22 cellular contexts compared by ENCODE assay signal in the genomic region with DNA sequence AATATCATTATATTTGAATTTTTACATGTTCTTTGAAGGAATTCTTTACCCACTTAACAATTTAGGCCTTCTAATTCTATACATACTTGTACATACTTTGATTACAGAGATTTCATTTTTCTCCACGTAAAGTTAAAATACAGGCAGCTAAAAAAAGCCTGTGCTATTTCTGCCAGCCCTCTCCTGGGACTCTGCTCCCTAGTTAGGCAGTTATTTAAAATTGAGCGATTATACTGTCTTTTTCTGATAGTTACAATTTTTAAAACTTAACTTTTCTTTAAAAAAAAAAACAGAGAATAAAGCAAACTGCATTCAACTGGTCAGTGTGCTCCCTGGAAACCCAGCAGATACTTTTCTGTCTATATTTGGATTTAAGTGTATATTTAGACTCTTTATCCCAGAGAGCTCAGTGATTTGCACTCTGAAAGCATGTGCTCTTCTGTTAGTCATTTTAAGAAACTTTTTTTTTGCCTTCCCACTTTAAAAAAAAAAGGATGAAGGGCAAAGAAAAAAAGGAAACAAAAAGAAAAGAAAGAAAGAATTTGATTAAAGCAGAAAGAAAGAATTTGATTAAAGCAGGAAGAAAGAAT. TPM values are rescaled to one million over a fixed set of nuclear protein-coding genes. Genes with fewer than 3 reads are reported as not detected.
DNase-seq lines count a peak whose midpoint lies in the region; ATAC-seq and TF ChIP-seq lines count a peak whose summit lies in the region.
"Had no signal": no experiment of that assay in that cellular context is flagged by ENCODE, and none has a peak within 500 bp of the region (broad histone marks: within the 10 kb centered on the region; RNA-seq: fewer than 3 reads in every experiment).

No MANE protein-coding gene starts in this region.

- H3K9ac ChIP-seq in GM23248: peak overlapping the region; percentile 34
- no peak overlapping the region for H3K9ac ChIP-seq in OCI-LY3 (ENCODE audit: low read length)
- H3K9ac ChIP-seq in neural progenitor cell: no peak overlapping the region

- no peak overlapping the region for H3K4me3 Mint-ChIP-seq in neural progenitor cell
- H3K4me3 Mint-ChIP-seq: activated CD4-positive, alpha-beta T cell treated with anti-CD3 and anti-CD28 coated beads, Interleukin-2, amount 10 ng/mL, durations not matched to agents 7 days and 5 days; activated naive CD8-positive, alpha-beta T cell treated with anti-CD3 and anti-CD28 coated beads, Interleukin-2, amount 50 U/mL, for 24 hours; naive thymus-derived CD4-positive, alpha-beta T cell had no signal

- H3K4me3 ChIP-seq in GM23248 (peak overlapping the region; percentile 32; the same call in 1 of the 2 replicates), OCI-LY3 (ENCODE audit: low read length) (no peak overlapping the region), coronary artery (no peak overlapping the region), neural progenitor cell (no peak overlapping the region)
- H3K4me3 ChIP-seq: gastrocnemius medialis, ovary, sigmoid colon, tibial nerve had no signal

- TF ChIP-seq CTCF in OCI-LY3 (IDR thresholded peaks at IDR 0.05; ENCODE audit: low read depth, low read length) (no peak), coronary artery (IDR thresholded peaks at IDR 0.05) (no peak), neural progenitor cell (IDR thresholded peaks at IDR 0.05) (no peak)

- no peaks in the 10 kb centered on the region for H3K36me3 ChIP-seq in GM23248 (ENCODE audit: low read depth)
- H3K36me3 ChIP-seq in OCI-LY3 (replicated peaks; ENCODE audit: low read depth, low read length): no peaks in the 10 kb centered on the region
- H3K36me3 ChIP-seq in neural progenitor cell: no peaks in the 10 kb centered on the region
- H3K36me3 ChIP-seq: gastrocnemius medialis, ovary, sigmoid colon, tibial nerve had no signal

- H3K79me2 ChIP-seq in GM23248 (ENCODE audit: insufficient read depth) (no peaks in the 10 kb centered on the region), OCI-LY3 (ENCODE audit: low read length) (no peaks in the 10 kb centered on the region), neural progenitor cell (ENCODE audit: low read depth) (no peaks in the 10 kb centered on the region)

- H4K20me1 ChIP-seq in GM23248 (ENCODE audit: insufficient read depth): no peaks in the 10 kb centered on the region
- H4K20me1 ChIP-seq in OCI-LY3 (ENCODE audit: insufficient read depth, low read length): no peaks in the 10 kb centered on the region
- no peaks in the 10 kb centered on the region for H4K20me1 ChIP-seq in neural progenitor cell (ENCODE audit: low read depth)

- H2AFZ ChIP-seq in GM23248 (peak overlapping the region; percentile 67), OCI-LY3 (ENCODE audit: low read depth, low read length) (peak overlapping the region; percentile 22), neural progenitor cell (replicated peaks) (peak overlapping the region; percentile 20)

- H3K4me1 ChIP-seq in GM23248 (ENCODE audit: insufficient read depth): peaks cover 23% of the 10 kb centered on the region
- peaks cover 19% of the 10 kb centered on the region for H3K4me1 ChIP-seq in OCI-LY3 (ENCODE audit: low read length)
- no peaks in the 10 kb centered on the region for H3K4me1 ChIP-seq in neural progenitor cell
- H3K4me1 ChIP-seq: gastrocnemius medialis, sigmoid colon had no signal

- no peaks in the 10 kb centered on the region for H3K27me3 Mint-ChIP-seq in neural progenitor cell (ENCODE audit: insufficient read depth, low read depth)

- no peak for ATAC-seq in GM19035 (IDR thresholded peaks at IDR 0.05; ENCODE audit: unreplicated experiment)
- ATAC-seq: gastrocnemius medialis; naive thymus-derived CD4-positive, alpha-beta T cell had no signal

- DNase-seq in GM23248 (peak; percentile 21), coronary artery (ENCODE audit: low spot score) (no peak), neural progenitor cell (ENCODE audit: low spot score) (no peak), DMS153 (lab: John Stamatoyannopoulos, UW) (no peak), amygdala (lab: John Stamatoyannopoulos, UW) (no peak), NCI-H2196 treated with DMSO at 0.1 percent for 48 hours (lab: John Stamatoyannopoulos, UW; ENCODE audit: unreplicated experiment) (no peak)
- DNase-seq: activated CD4-positive, alpha-beta T cell treated with anti-CD3 and anti-CD28 coated beads, Interleukin-2, amount 10 ng/mL, durations not matched to agents 7 days and 5 days; activated CD8-positive, alpha-beta memory T cell treated with anti-CD3 and anti-CD28 coated beads, Interleukin-2, amount 50 U/mL, for 4 hours; activated naive CD8-positive, alpha-beta T cell treated with anti-CD3 and anti-CD28 coated beads, Interleukin-2, amount 50 U/mL, for 24 hours; DMS79 treated with DMSO at 0.1 percent for 48 hours; gastrocnemius medialis; naive thymus-derived CD4-positive, alpha-beta T cell; NCI-H1436 treated with DMSO at 0.1 percent for 48 hours; NCI-H2171; ovary; SHP77 treated with DMSO at 0.1 percent for 48 hours; sigmoid colon; stimulated activated naive CD8-positive, alpha-beta T cell treated with anti-CD3 and anti-CD28 coated beads, Interleukin-15, Interleukin-2, amounts not matched to agents 100 U/mL and 50 U/mL, for 24 hours had no signal

- H3K4me1 Mint-ChIP-seq in neural progenitor cell: peaks cover 19% of the 10 kb centered on the region
- H3K4me1 Mint-ChIP-seq: activated CD4-positive, alpha-beta T cell treated with anti-CD3 and anti-CD28 coated beads, Interleukin-2, amount 10 ng/mL, durations not matched to agents 7 days and 5 days had no signal

- H3K27ac ChIP-seq in GM23248 (peak overlapping the region; percentile 32), OCI-LY3 (ENCODE audit: low read length) (no peak overlapping the region), coronary artery (peak overlapping the region; percentile 57 to 60), neural progenitor cell (no peak overlapping the region)
- H3K27ac ChIP-seq: gastrocnemius medialis, ovary, sigmoid colon, tibial nerve had no signal

- H3K9me3 ChIP-seq in GM23248 (ENCODE audit: low read depth): no peaks in the 10 kb centered on the region
- H3K9me3 ChIP-seq in OCI-LY3 (ENCODE audit: insufficient read depth, low read length): no peaks in the 10 kb centered on the region
- H3K9me3 ChIP-seq in neural progenitor cell (ENCODE audit: low read depth): no peaks in the 10 kb centered on the region
- H3K9me3 ChIP-seq: gastrocnemius medialis, ovary, sigmoid colon, tibial nerve had no signal

- H3K36me3 Mint-ChIP-seq in neural progenitor cell: no peaks in the 10 kb centered on the region
- H3K36me3 Mint-ChIP-seq: naive thymus-derived CD4-positive, alpha-beta T cell had no signal

- in situ Hi-C loops in GM23248 (cut with MboI): no loop called here

- H3K4me2 ChIP-seq in GM23248 (ENCODE audit: unreplicated experiment) (peak overlapping the region; percentile 51), OCI-LY3 (ENCODE audit: low read length) (peak overlapping the region; percentile 14), neural progenitor cell (no peak overlapping the region)

- 50 to 60% methylated on average over 2 of the region's 2 CpGs for WGBS in GM23248 (ENCODE audit: low coverage in 1 of 2, low lambda C conversion rate in 2 of 2, missing lambda C conversion rate in 2 of 2), 2 experiments

- no peaks in the 10 kb centered on the region for H3K9me3 Mint-ChIP-seq in neural progenitor cell
- H3K9me3 Mint-ChIP-seq: activated CD4-positive, alpha-beta T cell treated with anti-CD3 and anti-CD28 coated beads, Interleukin-2, amount 10 ng/mL, durations not matched to agents 7 days and 5 days; activated naive CD8-positive, alpha-beta T cell treated with anti-CD3 and anti-CD28 coated beads, Interleukin-2, amount 50 U/mL, for 24 hours; naive thymus-derived CD4-positive, alpha-beta T cell had no signal

- H3K27ac Mint-ChIP-seq in neural progenitor cell: no peak overlapping the region
- H3K27ac Mint-ChIP-seq: activated CD4-positive, alpha-beta T cell treated with anti-CD3 and anti-CD28 coated beads, Interleukin-2, amount 10 ng/mL, durations not matched to agents 7 days and 5 days; activated naive CD8-positive, alpha-beta T cell treated with anti-CD3 and anti-CD28 coated beads, Interleukin-2, amount 50 U/mL, for 24 hours; naive thymus-derived CD4-positive, alpha-beta T cell had no signal

- H3K27me3 ChIP-seq in GM23248 (replicated peaks; ENCODE audit: insufficient read depth) (no peaks in the 10 kb centered on the region), OCI-LY3 (ENCODE audit: low read depth, low read length) (no peaks in the 10 kb centered on the region), neural progenitor cell (no peaks in the 10 kb centered on the region)
- H3K27me3 ChIP-seq: gastrocnemius medialis, ovary, sigmoid colon, tibial nerve had no signal

- H3F3A ChIP-seq in GM23248 (ENCODE audit: insufficient read depth) (peaks cover 15% of the 10 kb centered on the region; the same call in 1 of the 2 replicates), neural progenitor cell (ENCODE audit: low read depth) (no peaks in the 10 kb centered on the region)

- no peaks in the 10 kb centered on the region for H3K9me2 ChIP-seq in GM23248 (ENCODE audit: insufficient read depth)

RNA-seq across cellular contexts. Expression of gene FAM241A, which starts 18.1 kb away (rescaled TPM):
- 4.2 and 5.2 TPM in 2 replicates for total RNA-seq in GM23248 (2014; rRNA removed; shearing (Covaris generic))
- polyA plus RNA-seq in GM23248 (2016; fragmentation: Nextera tagmentation; extraction: Ambion mirVana): 6.1 and 6.2 TPM in 2 replicates
- 0.03 TPM in 1 of 2 replicates, not detected in the other for total RNA-seq in neural progenitor cell (ENCODE audit: low replicate concordance)
- total RNA-seq: M059J had no signal

Comparison
In these comparisons a context has a peak if more than half of its experiments do, and no peak if none do; other contexts are left out.
1. H3K27ac ChIP-seq: peak in GM23248 (single experiment) and coronary artery (2 of 2); none in OCI-LY3 (single experiment) and neural progenitor cell (single experiment).
2. Peak in every context shown above with its lines, with median percentiles within 50 percentile points of each other: H2AFZ ChIP-seq.